In the genomic region with DNA sequence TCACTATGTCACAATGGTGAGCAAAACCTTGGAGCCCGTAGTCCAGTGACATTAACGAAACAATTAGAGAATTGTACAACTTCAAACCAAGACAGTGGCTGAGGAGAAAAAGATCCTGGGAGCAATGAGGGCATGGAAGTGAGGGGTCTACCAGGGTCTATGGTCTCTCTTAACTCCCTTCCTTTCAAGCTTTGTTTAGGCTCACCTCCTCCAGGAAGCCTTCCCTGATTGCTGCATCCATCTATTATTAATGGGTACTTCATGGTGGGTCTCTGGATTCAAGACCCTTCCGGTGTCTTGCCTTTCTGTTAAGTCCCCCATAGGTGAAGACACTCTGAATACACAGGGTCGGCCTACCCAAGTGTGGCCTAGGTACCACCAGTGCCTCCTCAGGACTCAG, we compare ENCODE assay signal across 31 cellular contexts. TPM values are rescaled to one million over a fixed set of nuclear protein-coding genes. Genes with fewer than 3 reads are reported as not detected.
"Had no signal": no experiment of that assay in that cellular context is flagged by ENCODE, and none has a peak within 500 bp of the region (broad histone marks: within the 10 kb centered on the region; RNA-seq: fewer than 3 reads in every experiment).

No MANE protein-coding gene starts in this region.

- ATAC-seq: activated CD8-positive, alpha-beta T cell treated with anti-CD3 and anti-CD28 coated beads, Interleukin-2, amount 10 ng/mL, durations not matched to agents 7 days and 5 days; activated naive CD4-positive, alpha-beta T cell treated with anti-CD3 and anti-CD28 coated beads, Interleukin-2, amount 50 U/mL, for 72 hours; activated naive CD8-positive, alpha-beta T cell treated with anti-CD3 and anti-CD28 coated beads, Interleukin-2, amount 50 U/mL, for 24 hours; SK-N-SH treated with all-trans-retinoic acid at 6 μM for 48 hours; WTC11 had no signal

- H3K4me1 ChIP-seq: ascending aorta had no signal

- H3K4me3 Mint-ChIP-seq: activated CD8-positive, alpha-beta T cell treated with anti-CD3 and anti-CD28 coated beads, Interleukin-2, amount 10 ng/mL, durations not matched to agents 7 days and 5 days; activated naive CD8-positive, alpha-beta T cell treated with anti-CD3 and anti-CD28 coated beads, Interleukin-2, amount 50 U/mL, for 24 hours; brain; WTC11 had no signal

- H3K36me3 Mint-ChIP-seq: activated naive CD4-positive, alpha-beta T cell treated with anti-CD3 and anti-CD28 coated beads, Interleukin-2, amount 50 U/mL, for 72 hours; brain had no signal

- H3K36me3 ChIP-seq: ascending aorta, SJSA1 had no signal

- H3K4me3 ChIP-seq: ascending aorta, SJSA1 had no signal

- DNase-seq: activated CD4-positive, alpha-beta T cell treated with anti-CD3 and anti-CD28 coated beads for 48 hours; activated CD4-positive, alpha-beta T cell treated with anti-CD3 and anti-CD28 coated beads, Interleukin-2, amount 50 U/mL, for 4 hours; activated CD4-positive, CD25-positive, alpha-beta regulatory T cell treated with anti-CD3 and anti-CD28 coated beads, Interleukin-2, amount 50 U/mL, for 72 hours; activated CD8-positive, alpha-beta memory T cell treated with anti-CD3 and anti-CD28 coated beads, Interleukin-2, amount 50 U/mL, for 48 hours; activated CD8-positive, alpha-beta T cell treated with anti-CD3 and anti-CD28 coated beads, Interleukin-2, amount 10 ng/mL, durations not matched to agents 7 days and 5 days; activated effector memory CD4-positive, alpha-beta T cell treated with Interleukin-2 at 50 U/mL for 16 hours; activated naive CD4-positive, alpha-beta T cell; activated naive CD8-positive, alpha-beta T cell treated with anti-CD3 and anti-CD28 coated beads, Interleukin-2, amount 50 U/mL, for 24 hours; activated T-cell treated with anti-CD3 and anti-CD28 coated beads, Interleukin-2, amount 50 U/mL, for 1 hour; amniotic stem cell; NCI-H1048; NCI-H1417 treated with DMSO at 0.1 percent for 48 hours; NCI-H1694; NCI-H2029; NCI-H2107; NCI-H345; NCI-H510A; NCI-H526 treated with DMSO at 0.1 percent for 48 hours; RPMI8226; SHP77; SW 1271 had no signal

- H3K9me3 ChIP-seq: ascending aorta, SJSA1 had no signal

- H3K27ac ChIP-seq: ascending aorta, SJSA1 had no signal

- H3K27me3 ChIP-seq: ascending aorta, SJSA1 had no signal

- H3K27ac Mint-ChIP-seq: activated CD8-positive, alpha-beta T cell treated with anti-CD3 and anti-CD28 coated beads, Interleukin-2, amount 10 ng/mL, durations not matched to agents 7 days and 5 days; activated naive CD4-positive, alpha-beta T cell treated with anti-CD3 and anti-CD28 coated beads, Interleukin-2, amount 50 U/mL, for 72 hours; activated naive CD8-positive, alpha-beta T cell treated with anti-CD3 and anti-CD28 coated beads, Interleukin-2, amount 50 U/mL, for 24 hours; WTC11 had no signal

RNA-seq across cellular contexts. Expression of a gene that starts 38.1 kb away (rescaled TPM):
- total RNA-seq: activated CD8-positive, alpha-beta T cell treated with anti-CD3 and anti-CD28 coated beads, Interleukin-2, amount 10 ng/mL, durations not matched to agents 7 days and 5 days; activated naive CD4-positive, alpha-beta T cell treated with anti-CD3 and anti-CD28 coated beads, Interleukin-2, amount 50 U/mL, for 72 hours; ascending aorta; LHCN-M2; M059J; OCI-LY7; SJSA1; T-helper 1 cell treated with Interleukin-12 subunit alpha and Interleukin-12 subunit beta and Interleukin-4 antibody, amounts not matched to agents 30 ng/mL and 1 ng/mL, for 36 hours; WTC11 had no signal
